In genomic region chr10:43409385-43410109, GRCh38 we compare ENCODE assay signal across 9 cellular contexts. TPM values are rescaled to one million over a fixed set of nuclear protein-coding genes. Genes with fewer than 3 reads are reported as not detected.
DNase-seq lines count a peak whose midpoint lies in the region; ATAC-seq and TF ChIP-seq lines count a peak whose summit lies in the region.
"Had no signal": no experiment of that assay in that cellular context is flagged by ENCODE, and none has a peak within 500 bp of the region (broad histone marks: within the 10 kb centered on the region; RNA-seq: fewer than 3 reads in every experiment).

No MANE protein-coding gene starts in this region.

- peaks cover 13% of the 10 kb centered on the region for H3K36me3 Mint-ChIP-seq in activated T-cell treated with anti-CD3 and anti-CD28 coated beads, Interleukin-2, amount 50 U/mL, for 4 hours (ENCODE audit: insufficient read depth)

- peaks cover 14% of the 10 kb centered on the region for H3K4me1 Mint-ChIP-seq in activated T-cell treated with anti-CD3 and anti-CD28 coated beads, Interleukin-2, amount 50 U/mL, for 4 hours (ENCODE audit: low read depth)

- no peaks in the 10 kb centered on the region for H3K9me3 Mint-ChIP-seq in activated T-cell treated with anti-CD3 and anti-CD28 coated beads, Interleukin-2, amount 50 U/mL, for 4 hours

- DNase-seq in EH (ENCODE audit: low read depth) = peak; percentile 28
- DNase-seq in NCI-H146 (lab: John Stamatoyannopoulos, UW) = peak; percentile 67
- peak; percentile 60 for DNase-seq in activated T-cell treated with anti-CD3 and anti-CD28 coated beads, Interleukin-2, amount 50 U/mL, for 4 hours
- no peak for DNase-seq in fibroblast of the aortic adventitia (ENCODE audit: low read depth)
- DNase-seq in posterior cingulate gyrus = peak in 7 of 10 donors; percentile 22 to 92 (median 46)
- no peak for DNase-seq in occipital lobe (lab: John Stamatoyannopoulos, UW)
- DNase-seq in SIG-M5 treated with dmso at 0.1 percent for 504 hours (lab: John Stamatoyannopoulos, UW; ENCODE audit: unreplicated experiment) = no peak

- intact Hi-C loops in posterior cingulate gyrus (cut with DNase I) = loop anchor here (1.0 kb wide), 2 partner anchors 11 to 28 kb away; partner anchors contain the start of gene ZNF487

- H3K4me3 Mint-ChIP-seq in activated T-cell treated with anti-CD3 and anti-CD28 coated beads, Interleukin-2, amount 50 U/mL, for 4 hours = peak overlapping the region; percentile 98

- no peaks in the 10 kb centered on the region for H3K27me3 Mint-ChIP-seq in activated T-cell treated with anti-CD3 and anti-CD28 coated beads, Interleukin-2, amount 50 U/mL, for 4 hours (ENCODE audit: low read depth)

- no peak for TF ChIP-seq CTCF in fibroblast of the aortic adventitia (IDR thresholded peaks at IDR 0.05; ENCODE audit: insufficient read depth, low read length)

- ATAC-seq in activated T-cell treated with anti-CD3 and anti-CD28 coated beads, Interleukin-2, amount 50 U/mL, for 4 hours = peak; percentile 6 to 10
- no peak for ATAC-seq in GM18868 (IDR thresholded peaks at IDR 0.05; ENCODE audit: unreplicated experiment)

- H3K4me3 ChIP-seq in fibroblast of the aortic adventitia (ENCODE audit: low read depth, low read length) = peak overlapping the region; percentile 79

RNA-seq across cellular contexts. Expression of gene HNRNPF, which starts 0.6 kb away (rescaled TPM):
- total RNA-seq in activated T-cell treated with anti-CD3 and anti-CD28 coated beads, Interleukin-2, amount 50 U/mL, for 4 hours = 100 to 1,000 TPM; 531 to 572 (median 556) TPM
- total RNA-seq in fibroblast of the aortic adventitia (ENCODE audit: low replicate concordance) (66.2 and 196 TPM in 2 replicates), occipital lobe (110 TPM)

RNA-seq across cellular contexts. Expression of gene ZNF487, which starts 27.4 kb away (rescaled TPM):
- 1 to 10 TPM; 1.3 to 3.8 (median 1.6) TPM for total RNA-seq in activated T-cell treated with anti-CD3 and anti-CD28 coated beads, Interleukin-2, amount 50 U/mL, for 4 hours
- total RNA-seq in fibroblast of the aortic adventitia (ENCODE audit: low replicate concordance) (6.1 and 36.5 TPM in 2 replicates), occipital lobe (9.7 TPM)

RNA-seq across cellular contexts. Expression of gene FXYD4, which starts 38.1 kb away (rescaled TPM):
- total RNA-seq in activated T-cell treated with anti-CD3 and anti-CD28 coated beads, Interleukin-2, amount 50 U/mL, for 4 hours = not detected
- not detected in 2 replicates for total RNA-seq in fibroblast of the aortic adventitia (ENCODE audit: low replicate concordance)
- total RNA-seq in occipital lobe = not detected
- total RNA-seq: T-helper 1 cell treated with Interleukin-12 subunit alpha and Interleukin-12 subunit beta and Interleukin-4 antibody, amounts not matched to agents 30 ng/mL and 1 ng/mL, for 36 hours had no signal

Comparison
In these comparisons a context has a peak if more than half of its experiments do, and no peak if none do; other contexts are left out.
1. DNase-seq: peak in EH (single experiment), NCI-H146 (single experiment), activated T-cell treated with anti-CD3 and anti-CD28 coated beads, Interleukin-2, amount 50 U/mL, for 4 hours (single experiment) and posterior cingulate gyrus (7 of 10); none in fibroblast of the aortic adventitia (single experiment), occipital lobe (single experiment) and SIG-M5 treated with dmso at 0.1 percent for 504 hours (single experiment).